32 cellular contexts compared by ENCODE assay signal in genomic region chr21:14767192-14767852, GRCh38.
"Had no signal": no experiment of that assay in that cellular context is flagged by ENCODE, and none has a peak within 500 bp of the region (broad histone marks: within the 10 kb centered on the region; RNA-seq: fewer than 3 reads in every experiment).

No MANE protein-coding gene starts in this region.

- DNase-seq: activated B cell treated with CpG ODN at 0.5 μM for 24 hours; activated CD4-positive, alpha-beta T cell treated with anti-CD3 and anti-CD28 coated beads for 48 hours; activated CD4-positive, alpha-beta T cell treated with anti-CD3 and anti-CD28 coated beads, Interleukin-2, amount 50 U/mL, for 1 hour; activated CD4-positive, alpha-beta T cell treated with anti-CD3 and anti-CD28 coated beads, Interleukin-2, amount 50 U/mL, for 48 hours; activated CD8-positive, alpha-beta memory T cell treated with anti-CD3 and anti-CD28 coated beads for 24 hours; activated CD8-positive, alpha-beta T cell treated with anti-CD3 and anti-CD28 coated beads for 36 hours; activated effector memory CD4-positive, alpha-beta T cell treated with Interleukin-2 at 50 U/mL for 16 hours; activated gamma-delta T cell treated with Interleukin-2 at 50 U/mL for 16 hours; activated naive CD4-positive, alpha-beta T cell treated with Interleukin-2 at 50 U/mL for 16 hours; activated naive CD8-positive, alpha-beta T cell treated with anti-CD3 and anti-CD28 coated beads for 36 hours; activated naive CD8-positive, alpha-beta T cell treated with anti-CD3 and anti-CD28 coated beads, Interleukin-2, amount 50 U/mL, for 24 hours; activated T-cell treated with anti-CD3 and anti-CD28 coated beads, Interleukin-2, amount 50 U/mL, for 4 hours; adrenal gland; amygdala; aorta; body of pancreas; caudate nucleus; cortex of kidney; dermis blood vessel endothelial cell; effector CD4-positive, alpha-beta T cell; effector memory CD8-positive, alpha-beta T cell; erythroblast; gastrocnemius medialis; glutamatergic neuron; heart left ventricle; T1000; WERI-Rb-1 had no signal

- H3K4me3 ChIP-seq: adrenal gland, body of pancreas, esophagus muscularis mucosa, gastrocnemius medialis, heart left ventricle had no signal

- H3K36me3 ChIP-seq: adrenal gland, esophagus muscularis mucosa, gastrocnemius medialis, heart left ventricle, WERI-Rb-1 had no signal

- H3K9me3 ChIP-seq: adrenal gland, body of pancreas, esophagus muscularis mucosa, gastrocnemius medialis, heart left ventricle had no signal

- H3K4me1 ChIP-seq: esophagus muscularis mucosa, foreskin keratinocyte, gastrocnemius medialis had no signal

- FAIRE-seq: colon had no signal

- H3K27ac ChIP-seq: adrenal gland, body of pancreas, esophagus muscularis mucosa, foreskin keratinocyte, gastrocnemius medialis, heart left ventricle, WERI-Rb-1 had no signal

- H3K27me3 ChIP-seq: adrenal gland, body of pancreas, esophagus muscularis mucosa, foreskin keratinocyte, gastrocnemius medialis, heart left ventricle had no signal

- ATAC-seq: activated CD4-positive, CD25-positive, alpha-beta regulatory T cell treated with anti-CD3 and anti-CD28 coated beads, Interleukin-2, amount 50 U/mL, for 24 hours; activated CD8-positive, alpha-beta T cell treated with anti-CD3 and anti-CD28 coated beads for 36 hours; activated naive CD8-positive, alpha-beta T cell treated with anti-CD3 and anti-CD28 coated beads, Interleukin-2, amount 50 U/mL, for 24 hours; activated T-cell treated with anti-CD3 and anti-CD28 coated beads, Interleukin-2, amount 50 U/mL, for 4 hours; activated T-helper 17 cell treated with anti-CD3 and anti-CD28 coated beads, Interleukin-2, amount 50 U/mL, for 72 hours; body of pancreas; effector memory CD8-positive, alpha-beta T cell; foreskin keratinocyte; gastrocnemius medialis; heart left ventricle had no signal
